ENCODE assay signal across 1 cellular context in the genomic region with DNA sequence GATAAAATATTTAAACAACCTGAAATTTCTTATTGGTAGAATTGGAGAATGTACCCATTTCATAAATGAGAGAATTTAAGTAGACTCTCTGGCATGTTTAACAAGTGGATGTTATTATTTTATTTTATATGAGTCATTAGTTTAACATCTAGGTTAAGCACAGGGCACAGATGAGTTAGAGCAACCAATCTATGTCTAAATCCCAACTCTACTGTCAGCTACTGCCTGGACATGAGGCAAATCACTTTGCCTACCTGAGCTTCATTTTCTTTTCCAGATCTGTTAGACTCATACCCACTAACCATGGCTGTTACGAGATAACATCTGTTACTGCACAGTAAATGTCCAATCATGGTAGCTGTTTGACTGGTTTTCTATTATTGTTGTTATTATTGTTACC.
TF ChIP-seq lines count a peak whose summit lies in the region.

No MANE protein-coding gene starts in this region.

TF ChIP-seq in IMR-90, 13 proteins besides CTCF, POLR2A, EP300 and RAD21 (continued from another document):
- TF ChIP-seq, protein P1, sequence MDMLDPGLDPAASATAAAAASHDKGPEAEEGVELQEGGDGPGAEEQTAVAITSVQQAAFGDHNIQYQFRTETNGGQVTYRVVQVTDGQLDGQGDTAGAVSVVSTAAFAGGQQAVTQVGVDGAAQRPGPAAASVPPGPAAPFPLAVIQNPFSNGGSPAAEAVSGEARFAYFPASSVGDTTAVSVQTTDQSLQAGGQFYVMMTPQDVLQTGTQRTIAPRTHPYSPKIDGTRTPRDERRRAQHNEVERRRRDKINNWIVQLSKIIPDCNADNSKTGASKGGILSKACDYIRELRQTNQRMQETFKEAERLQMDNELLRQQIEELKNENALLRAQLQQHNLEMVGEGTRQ (IDR thresholded peaks at IDR 0.05; ENCODE audit: low read depth, low read length): no peak
- no peak for TF ChIP-seq MAFK (IDR thresholded peaks at IDR 0.05; ENCODE audit: low read depth, low read length)
- TF ChIP-seq MAZ (IDR thresholded peaks at IDR 0.05; ENCODE audit: borderline replicate concordance, low read depth, low read length): no peak
- TF ChIP-seq RFX5 (IDR thresholded peaks at IDR 0.05; ENCODE audit: low read depth, low read length): no peak
